ENCODE assay signal across 11 cellular contexts in genomic region chr10:70302292-70302691, GRCh38. TPM values are rescaled to one million over a fixed set of nuclear protein-coding genes. Genes with fewer than 3 reads are reported as not detected.
DNase-seq lines count a peak whose midpoint lies in the region; ATAC-seq and TF ChIP-seq lines count a peak whose summit lies in the region.
"Had no signal": no experiment of that assay in that cellular context is flagged by ENCODE, and none has a peak within 500 bp of the region (broad histone marks: within the 10 kb centered on the region; RNA-seq: fewer than 3 reads in every experiment).

No MANE protein-coding gene starts in this region.

- WGBS in body of pancreas, 2 donors, result 60 to 79% methylated on average over 3 of the region's 3 CpGs
- 74 to 79% methylated on average over 3 of the region's 3 CpGs for WGBS in aorta, 2 donors

- H3K36me3 ChIP-seq in body of pancreas (replicated peaks in 1 of 2; ENCODE audit: insufficient read depth in 1 of 2, low read depth in 2 of 2) (no peaks in the 10 kb centered on the region), left lung (no peaks in the 10 kb centered on the region), aorta (ENCODE audit: control insufficient read depth in 1 of 2, insufficient read depth in 2 of 2, low read length in 1 of 2) (no peaks in the 10 kb centered on the region), MG63 (no peaks in the 10 kb centered on the region)
- H3K36me3 ChIP-seq: cardiac muscle cell had no signal

- H3K9me3 ChIP-seq in body of pancreas (no peaks in the 10 kb centered on the region), left lung (no peaks in the 10 kb centered on the region), aorta (ENCODE audit: control insufficient read depth, low read length) (no peaks in the 10 kb centered on the region), MG63 (no peaks in the 10 kb centered on the region)

- no peak overlapping the region for H3K4me3 ChIP-seq in body of pancreas
- no peak overlapping the region for H3K4me3 ChIP-seq in left lung
- H3K4me3 ChIP-seq in aorta (ENCODE audit: low read length in 2 of 2), result no peak overlapping the region
- H3K4me3 ChIP-seq in MG63, result no peak overlapping the region
- H3K4me3 ChIP-seq: cardiac muscle cell had no signal

- TF ChIP-seq CTCF in body of pancreas (IDR thresholded peaks at IDR 0.05) (no peak), left lung (IDR thresholded peaks at IDR 0.05) (no peak)

- intact Hi-C loops in body of pancreas (cut with DNase I), result no loop called here
- intact Hi-C loops in left lung (cut with DNase I), result no loop called here
- intact Hi-C loops in aorta (cut with DNase I), result no loop called here

- H3K27me3 ChIP-seq in body of pancreas (no peaks in the 10 kb centered on the region), left lung (no peaks in the 10 kb centered on the region), aorta (ENCODE audit: control insufficient read depth in 1 of 2, insufficient read depth in 2 of 2, low read length in 1 of 2) (no peaks in the 10 kb centered on the region), MG63 (no peaks in the 10 kb centered on the region)
- H3K27me3 ChIP-seq: cardiac muscle cell had no signal

- no peak for TF ChIP-seq POLR2A in body of pancreas (IDR thresholded peaks at IDR 0.05)

- peak; percentile 54 for ATAC-seq in body of pancreas
- ATAC-seq in left lung, result peak; percentile 74
- ATAC-seq in aorta (ENCODE audit: low FRiP score), result peak; percentile 74
- no peak for ATAC-seq in GM21360 (IDR thresholded peaks at IDR 0.05; ENCODE audit: unreplicated experiment)

- peak; percentile 81 to 90 for DNase-seq in Kasumi-1 (lab: John Stamatoyannopoulos, UW)
- DNase-seq in body of pancreas, result peak in 1 of 4 donors; percentile 51
- DNase-seq in left lung, result no peak
- no peak for DNase-seq in aorta
- no peak for DNase-seq in MG63
- DNase-seq in SW 1271 (lab: John Stamatoyannopoulos, UW), result no peak
- DNase-seq: DMS79 treated with DMSO at 0.1 percent for 48 hours, NCI-H1694, retina had no signal

- peaks cover under 1% of the 10 kb centered on the region for H3K4me1 ChIP-seq in body of pancreas
- H3K4me1 ChIP-seq in left lung, result peaks cover 0 to 23% of the 10 kb centered on the region in 2 donors
- no peaks in the 10 kb centered on the region for H3K4me1 ChIP-seq in aorta (ENCODE audit: control insufficient read depth in 1 of 2, insufficient read depth in 2 of 2, low read length in 2 of 2)

- H3K27ac ChIP-seq in body of pancreas, result peak overlapping the region in 1 of 4 donors; percentile 44
- peak overlapping the region; percentile 67 to 72 for H3K27ac ChIP-seq in left lung
- H3K27ac ChIP-seq in aorta (ENCODE audit: low read depth in 1 of 2, low read length in 2 of 2), result no peak overlapping the region
- H3K27ac ChIP-seq: cardiac muscle cell had no signal

RNA-seq across cellular contexts. Expression of gene NPFFR1, which starts 18.5 kb away (rescaled TPM):
- total RNA-seq in body of pancreas (not detected), left lung (under 1 TPM; 0.20 to 0.21 TPM), aorta (under 1 TPM; 0.03 to 0.06 TPM)
- under 1 TPM in 1 of 2 donors, not detected in 1; under 0.01 TPM for polyA plus RNA-seq in aorta
- not detected in 2 replicates for total RNA-seq in MG63 (2014; rRNA removed; shearing (Covaris generic); ENCODE audit: low replicate concordance)
- total RNA-seq: cardiac muscle cell had no signal
- polyA plus RNA-seq: cardiac muscle cell had no signal

Comparison
In these comparisons a context has a peak if more than half of its experiments do, and no peak if none do; other contexts are left out.
1. DNase-seq: peak in Kasumi-1 (2 of 2); none in left lung (0 of 2), aorta (0 of 2), MG63 (single experiment) and SW 1271 (0 of 2).
2. H3K27ac ChIP-seq: peak in left lung (2 of 2); none in aorta (0 of 2).